Comparison of ENCODE assay signal across 13 cellular contexts in genomic region chr18:46350598-46351172, GRCh38.
DNase-seq lines count a peak whose midpoint lies in the region; ATAC-seq and TF ChIP-seq lines count a peak whose summit lies in the region.
"Had no signal": no experiment of that assay in that cellular context is flagged by ENCODE, and none has a peak within 500 bp of the region (broad histone marks: within the 10 kb centered on the region; RNA-seq: fewer than 3 reads in every experiment).

No MANE protein-coding gene starts in this region.

- H4K20me1 ChIP-seq in BLaER1 treated with 17β-estradiol and CSF1 and Interleukin-3, amounts not matched to agents 10 nM and 100 nM, result peaks cover 0 to 65% (median 31%) of the 10 kb centered on the region in 11 experiments; a peak in 15 of 22 replicates

- no peaks in the 10 kb centered on the region for H3K27me3 ChIP-seq in BLaER1 treated with 17β-estradiol and CSF1 and Interleukin-3, amounts not matched to agents 10 nM and 100 nM
- no peaks in the 10 kb centered on the region for H3K27me3 ChIP-seq in psoas muscle (ENCODE audit: insufficient read depth in 3 of 3, low read length in 2 of 3)

- DNase-seq in LNCaP clone FGC (ENCODE audit: low read depth), result peak; percentile 79
- DNase-seq in immature natural killer cell, result no peak
- no peak for DNase-seq in psoas muscle
- no peak for DNase-seq in substantia nigra (lab: John Stamatoyannopoulos, UW)
- DNase-seq in NCI-H82 (lab: John Stamatoyannopoulos, UW), result no peak
- no peak for DNase-seq in NCI-H345 treated with DMSO at 0.1 percent for 48 hours (lab: John Stamatoyannopoulos, UW; ENCODE audit: unreplicated experiment)
- DNase-seq: CD4-positive, CD25-positive, alpha-beta regulatory T cell; DMS53; GF-D8; HCEC 1CT; HFFc6 had no signal

- peak overlapping the region in 3 of 6 donors; percentile 21 to 40 (median 34) for H3K27ac Mint-ChIP-seq in immature natural killer cell
- H3K27ac Mint-ChIP-seq: B cell; CD4-positive, CD25-positive, alpha-beta regulatory T cell; HFFc6 had no signal

- peak in 1 of 4 donors; percentile 70 for ATAC-seq in psoas muscle

- H3K4me3 Mint-ChIP-seq in immature natural killer cell, result peak overlapping the region in 3 of 5 donors; percentile 29 to 38 (median 33)
- H3K4me3 Mint-ChIP-seq: B cell; CD4-positive, CD25-positive, alpha-beta regulatory T cell; HFFc6 had no signal

- peaks cover 49 to 99% (median 89%) of the 10 kb centered on the region in 10 experiments for H3K4me1 ChIP-seq in BLaER1 treated with 17β-estradiol and CSF1 and Interleukin-3, amounts not matched to agents 10 nM and 100 nM
- peaks cover 5% of the 10 kb centered on the region for H3K4me1 ChIP-seq in psoas muscle

- H3K4me1 Mint-ChIP-seq in immature natural killer cell, result peaks cover 96 to 97% of the 10 kb centered on the region in 2 donors

- H3K9ac ChIP-seq in BLaER1 treated with 17β-estradiol and CSF1 and Interleukin-3, amounts not matched to agents 10 nM and 100 nM, result peak overlapping the region in 3 of 11 experiments; percentile 7 to 18 (median 15); a peak in 1 of 22 replicates

- peak overlapping the region in 4 of 11 experiments; percentile 44 to 84 (median 48); a peak in 6 of 22 replicates for H3K27ac ChIP-seq in BLaER1 treated with 17β-estradiol and CSF1 and Interleukin-3, amounts not matched to agents 10 nM and 100 nM
- H3K27ac ChIP-seq in psoas muscle (peak overlapping the region; percentile 23), substantia nigra (ENCODE audit: low read depth, low read length, poor library complexity, severe bottlenecking) (no peak overlapping the region)

- no peak for TF ChIP-seq CTCF in LNCaP clone FGC (IDR thresholded peaks at IDR 0.05; ENCODE audit: control insufficient read depth, extremely low read depth, insufficient read depth)
- no peak for TF ChIP-seq CTCF in psoas muscle (IDR thresholded peaks at IDR 0.05)

- WGBS in psoas muscle, 3 donors, result 36 to 64% (median 44%) methylated on average over 12 to 13 of the region's 13 CpGs

- H3K36me3 ChIP-seq in BLaER1 treated with 17β-estradiol and CSF1 and Interleukin-3, amounts not matched to agents 10 nM and 100 nM, result peaks cover 0 to 79% (median 63%) of the 10 kb centered on the region in 11 experiments; a peak in 17 of 22 replicates
- no peaks in the 10 kb centered on the region for H3K36me3 ChIP-seq in psoas muscle (ENCODE audit: insufficient read depth in 1 of 2, low read depth in 1 of 2)

- peaks cover 0 to 1% (median 0%) of the 10 kb centered on the region in 3 donors for H3K27me3 Mint-ChIP-seq in immature natural killer cell (ENCODE audit: low read depth in 3 of 3)
- H3K27me3 Mint-ChIP-seq: B cell had no signal

- no peak overlapping the region for H3K4me3 ChIP-seq in BLaER1 treated with 17β-estradiol and CSF1 and Interleukin-3, amounts not matched to agents 10 nM and 100 nM
- H3K4me3 ChIP-seq in LNCaP clone FGC (ENCODE audit: low read depth, low read length) (no peak overlapping the region), psoas muscle (no peak overlapping the region)

- H3K36me3 Mint-ChIP-seq in immature natural killer cell, result peaks cover 0 to 3% (median 3%) of the 10 kb centered on the region in 3 donors
- H3K36me3 Mint-ChIP-seq: CD4-positive, CD25-positive, alpha-beta regulatory T cell had no signal

- H3K4me2 ChIP-seq in BLaER1 treated with 17β-estradiol and CSF1 and Interleukin-3, amounts not matched to agents 10 nM and 100 nM, result peak overlapping the region in 10 of 11 experiments; percentile 11 to 76 (median 58); a peak in 18 of 22 replicates

- no peaks in the 10 kb centered on the region for H3K9me3 Mint-ChIP-seq in immature natural killer cell
- H3K9me3 Mint-ChIP-seq: HFFc6 had no signal

- intact Hi-C loops in psoas muscle (cut with DNase I), result no loop called here

- peaks cover 0 to 3% (median 0%) of the 10 kb centered on the region in 11 experiments; a peak in 1 of 22 replicates for H3K9me3 ChIP-seq in BLaER1 treated with 17β-estradiol and CSF1 and Interleukin-3, amounts not matched to agents 10 nM and 100 nM (replicated peaks in 1 of 11)
- H3K9me3 ChIP-seq in psoas muscle, result no peaks in the 10 kb centered on the region
